In the genomic region with DNA sequence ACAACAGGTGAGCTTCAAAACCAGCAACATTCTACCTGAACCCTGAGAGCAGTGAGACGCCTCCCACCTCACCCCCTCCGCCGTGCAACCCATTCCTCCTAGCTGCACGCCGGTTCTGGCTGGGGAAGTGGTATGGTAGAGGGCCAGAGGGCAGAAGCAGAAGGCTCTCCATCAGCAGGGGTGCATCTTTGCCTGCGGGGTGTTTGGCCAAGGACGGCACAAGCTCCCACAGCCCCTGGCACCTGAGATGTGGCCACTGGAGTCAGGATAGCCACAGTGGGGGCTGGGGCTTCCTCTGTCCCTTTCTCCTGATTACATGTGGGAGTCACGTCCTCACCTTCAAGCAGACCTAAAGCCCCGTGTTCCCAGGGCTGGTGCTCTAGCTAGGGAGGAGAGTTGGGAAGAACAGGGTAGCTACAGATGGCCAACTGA, we compare ENCODE assay signal across 7 cellular contexts.
DNase-seq lines count a peak whose midpoint lies in the region; ATAC-seq and TF ChIP-seq lines count a peak whose summit lies in the region.

No MANE protein-coding gene starts in this region.

- CTCF ChIA-PET in GM10248 (lab: Yijun Ruan, JAX): interaction anchor here (0.6 to 4.3 kb wide), 11 partner anchors 11 to 78 kb away, joined by 3 to 30 read pairs (median 3); no protein-coding TSS in a partner anchor

- DNase-seq in RPMI8226: peak; percentile 24
- no peak for DNase-seq in fibroblast of mammary gland (ENCODE audit: low read depth)
- DNase-seq in skeletal muscle cell (ENCODE audit: low read depth): no peak
- DNase-seq in SIG-M5 (lab: John Stamatoyannopoulos, UW): no peak
- no peak for DNase-seq in GM10248 (ENCODE audit: extremely low spot score)

- ATAC-seq in GM18861 (IDR thresholded peaks at IDR 0.05; ENCODE audit: unreplicated experiment): no peak

- H3K4me3 ChIP-seq in GM12875 (ENCODE audit: low read depth, low read length) (peak overlapping the region; percentile 97), fibroblast of mammary gland (ENCODE audit: control insufficient read depth, low read depth, low read length) (peak overlapping the region; percentile 71), skeletal muscle cell (ENCODE audit: low read depth, low read length) (peak overlapping the region; percentile 79)

- no peak for TF ChIP-seq CTCF in GM12875 (IDR thresholded peaks at IDR 0.05; ENCODE audit: borderline replicate concordance, insufficient read depth, low read depth, low read length)
- TF ChIP-seq CTCF in fibroblast of mammary gland (conservative IDR thresholded peaks at IDR 0.05; ENCODE audit: control insufficient read depth, insufficient read depth, low read depth, low read length): no peak
- no peak for TF ChIP-seq CTCF in GM10248 (IDR thresholded peaks at IDR 0.05; ENCODE audit: control extremely low read depth, extremely low read depth, low read depth, missing control alignments)

- POLR2A ChIA-PET in GM10248 (lab: Yijun Ruan, JAX): interaction anchor here (0.7 to 6.1 kb wide), 2 partner anchors 16 to 64 kb away, joined by 5 to 89 read pairs; no protein-coding TSS in a partner anchor
